In genomic region chr13:26517931-26518330, GRCh38 we compare ENCODE assay signal across 23 cellular contexts. TPM values are rescaled to one million over a fixed set of nuclear protein-coding genes. Genes with fewer than 3 reads are reported as not detected.
DNase-seq lines count a peak whose midpoint lies in the region; TF ChIP-seq lines count a peak whose summit lies in the region.
"Had no signal": no experiment of that assay in that cellular context is flagged by ENCODE, and none has a peak within 500 bp of the region (broad histone marks: within the 10 kb centered on the region; RNA-seq: fewer than 3 reads in every experiment).

No MANE protein-coding gene starts in this region.

- CTCF ChIA-PET in OCI-LY7 (lab: Charles Lee; ENCODE audit: unreplicated experiment): no interaction called here

- H3K36me3 Mint-ChIP-seq in neural progenitor cell: no peaks in the 10 kb centered on the region

- peak overlapping the region; percentile 33 for H3K4me3 ChIP-seq in neural progenitor cell
- H3K4me3 ChIP-seq in esophagus muscularis mucosa: no peak overlapping the region
- no peak overlapping the region for H3K4me3 ChIP-seq in OCI-LY7 (ENCODE audit: low read depth, low read length, poor library complexity, severe bottlenecking)
- H3K4me3 ChIP-seq: BLaER1 had no signal

- intact Hi-C loops in esophagus muscularis mucosa (cut with DNase I) (no loop called here), OCI-LY7 (cut with micrococcal nuclease; ENCODE audit: unreplicated experiment) (no loop called here)

- H3K4me2 ChIP-seq in neural progenitor cell: peak overlapping the region; percentile 77
- no peak overlapping the region for H3K4me2 ChIP-seq in OCI-LY7 (ENCODE audit: low read length)
- H3K4me2 ChIP-seq: BLaER1, SK-N-SH had no signal

- H4K20me1 ChIP-seq in neural progenitor cell (ENCODE audit: low read depth) (no peaks in the 10 kb centered on the region), OCI-LY7 (ENCODE audit: insufficient read depth, low read length) (no peaks in the 10 kb centered on the region)
- H4K20me1 ChIP-seq: BLaER1 had no signal

- TF ChIP-seq CTCF in neural progenitor cell (IDR thresholded peaks at IDR 0.05): no peak
- TF ChIP-seq CTCF in esophagus muscularis mucosa (IDR thresholded peaks at IDR 0.05): no peak
- TF ChIP-seq CTCF in OCI-LY7 (conservative IDR thresholded peaks at IDR 0.05; ENCODE audit: low read length): no peak

- POLR2A ChIA-PET in OCI-LY7 (lab: Charles Lee): no interaction called here

- peaks cover 26% of the 10 kb centered on the region for H3K4me1 Mint-ChIP-seq in neural progenitor cell

- TF ChIP-seq EP300 in esophagus muscularis mucosa (IDR thresholded peaks at IDR 0.05): no peak

- DNase-seq in DMS 273 (lab: John Stamatoyannopoulos, UW; ENCODE audit: unreplicated experiment) (peak; percentile 37), DMS 273 treated with DMSO at 0.1 percent for 48 hours (lab: John Stamatoyannopoulos, UW) (no peak), NCI-H526 (lab: John Stamatoyannopoulos, UW) (peak; percentile 40 to 81), cerebellum (ENCODE audit: low spot score) (peak; percentile 62), neural progenitor cell (ENCODE audit: low spot score) (no peak), esophagus muscularis mucosa (ENCODE audit: extremely low spot score) (no peak), NCI-H187 (lab: John Stamatoyannopoulos, UW) (no peak), OCI-LY7 (ENCODE audit: low spot score) (no peak)
- DNase-seq: ACHN; CD4-positive, alpha-beta T cell; COR-L47; DMS153; GDM1; Kasumi-1; NCI-H187 treated with DMSO at 0.1 percent for 48 hours; NCI-H2107; NCI-H2227 treated with DMSO at 0.1 percent for 48 hours; NCI-H510A; NK-92 treated with Interleukin-12 subunit alpha and Interleukin-12 subunit beta, amount 100 ng/mL, for 24 hours; SIG-M5; SK-N-SH had no signal

- no peaks in the 10 kb centered on the region for H3K27me3 ChIP-seq in neural progenitor cell
- peaks cover 0 to 16% (median 0%) of the 10 kb centered on the region in 4 donors for H3K27me3 ChIP-seq in esophagus muscularis mucosa
- H3K27me3 ChIP-seq: BLaER1 had no signal

- H3K4me1 ChIP-seq in neural progenitor cell: peaks cover 82% of the 10 kb centered on the region
- no peaks in the 10 kb centered on the region for H3K4me1 ChIP-seq in esophagus muscularis mucosa
- H3K4me1 ChIP-seq in OCI-LY7 (ENCODE audit: insufficient read depth, low read length, poor library complexity, severe bottlenecking): no peaks in the 10 kb centered on the region
- H3K4me1 ChIP-seq: BLaER1 had no signal

- H3K9me3 Mint-ChIP-seq in neural progenitor cell: peaks cover 2% of the 10 kb centered on the region
- H3K9me3 Mint-ChIP-seq: CD4-positive, alpha-beta T cell had no signal

- H3K27ac ChIP-seq in neural progenitor cell (peak overlapping the region; percentile 91), esophagus muscularis mucosa (replicated peaks in 1 of 4) (no peak overlapping the region), OCI-LY7 (ENCODE audit: low read depth, low read length, poor library complexity, severe bottlenecking) (no peak overlapping the region)
- H3K27ac ChIP-seq: 22Rv1, BLaER1 had no signal

- H3K9me3 ChIP-seq in neural progenitor cell (ENCODE audit: low read depth) (no peaks in the 10 kb centered on the region), esophagus muscularis mucosa (no peaks in the 10 kb centered on the region), OCI-LY7 (ENCODE audit: low read length) (no peaks in the 10 kb centered on the region)
- H3K9me3 ChIP-seq: BLaER1, SK-N-SH had no signal

- H3K27me3 Mint-ChIP-seq in neural progenitor cell (ENCODE audit: insufficient read depth, low read depth): peaks cover 2% of the 10 kb centered on the region

- H2AFZ ChIP-seq in neural progenitor cell (replicated peaks) (peak overlapping the region; percentile 66), OCI-LY7 (ENCODE audit: low read length) (no peak overlapping the region)

- no peaks in the 10 kb centered on the region for H3K9me2 ChIP-seq in OCI-LY7 (ENCODE audit: insufficient read depth, low read length)
- H3K9me2 ChIP-seq: SK-N-SH had no signal

- no peak overlapping the region for H3K9ac ChIP-seq in neural progenitor cell
- H3K9ac ChIP-seq: BLaER1, SK-N-SH had no signal

- H3K4me3 Mint-ChIP-seq in neural progenitor cell: peak overlapping the region; percentile 56
- H3K4me3 Mint-ChIP-seq: CD4-positive, alpha-beta T cell had no signal

- 85% methylated on average over 2 of the region's 2 CpGs for WGBS in esophagus muscularis mucosa

- H3K27ac Mint-ChIP-seq in neural progenitor cell: no peak overlapping the region
- H3K27ac Mint-ChIP-seq: CD4-positive, alpha-beta T cell had no signal

- H3K36me3 ChIP-seq in neural progenitor cell (no peaks in the 10 kb centered on the region), esophagus muscularis mucosa (no peaks in the 10 kb centered on the region), OCI-LY7 (ENCODE audit: insufficient read depth, low read length) (no peaks in the 10 kb centered on the region)
- H3K36me3 ChIP-seq: BLaER1 had no signal

- no TSS peak for BruUV-seq in OCI-LY7 (replicated peaks; lab: Mats Ljungman, UMichigan)

- TF ChIP-seq POLR2A in esophagus muscularis mucosa (IDR thresholded peaks at IDR 0.05; ENCODE audit: low read depth): no peak

- H3F3A ChIP-seq in neural progenitor cell (ENCODE audit: low read depth): peaks cover 51% of the 10 kb centered on the region

- no peaks in the 10 kb centered on the region for H3K79me2 ChIP-seq in neural progenitor cell (ENCODE audit: low read depth)
- H3K79me2 ChIP-seq in OCI-LY7 (ENCODE audit: insufficient read depth, low read depth, low read length): no peaks in the 10 kb centered on the region

RNA-seq across cellular contexts. Expression of gene WASF3, which starts 39.6 kb away (rescaled TPM):
- 51.5 TPM for total RNA-seq in cerebellum
- 89.2 and 106 TPM in 2 replicates for total RNA-seq in neural progenitor cell (ENCODE audit: low replicate concordance)
- 10 to 100 TPM; 16.6 to 19.9 (median 18.4) TPM for total RNA-seq in esophagus muscularis mucosa
- 0.19 and 0.26 TPM in 2 replicates for total RNA-seq in OCI-LY7 (2014; rRNA removed; shearing (Covaris generic))
- total RNA-seq in OCI-LY7 (2022): 0.17 and 0.48 TPM in 2 replicates

Comparison
In these comparisons a context has a peak if more than half of its experiments do, and no peak if none do; other contexts are left out.
1. DNase-seq: peak in DMS 273 (single experiment), NCI-H526 (2 of 2) and cerebellum (single experiment); none in DMS 273 treated with DMSO at 0.1 percent for 48 hours (single experiment), neural progenitor cell (single experiment), esophagus muscularis mucosa (single experiment), NCI-H187 (0 of 2) and OCI-LY7 (single experiment).
2. RNA of gene WASF3, which starts 39.6 kb away (total RNA-seq): 89.2 to 106 TPM in neural progenitor cell, 51.5 TPM in cerebellum (single experiment) and 16.6 to 19.9 TPM in esophagus muscularis mucosa; 0.17 to 0.48 TPM in OCI-LY7; every median in the first group is over 10 times any median in the second.